ENCODE assay signal across 9 cellular contexts in genomic region chr9:80797841-80798688, GRCh38.
DNase-seq lines count a peak whose midpoint lies in the region; ATAC-seq and TF ChIP-seq lines count a peak whose summit lies in the region.
"Had no signal": no experiment of that assay in that cellular context is flagged by ENCODE, and none has a peak within 500 bp of the region (broad histone marks: within the 10 kb centered on the region; RNA-seq: fewer than 3 reads in every experiment).

No MANE protein-coding gene starts in this region.

- peaks cover 37% of the 10 kb centered on the region for H3K4me1 ChIP-seq in SJCRH30
- peaks cover 23% of the 10 kb centered on the region for H3K4me1 ChIP-seq in psoas muscle

- H3K36me3 Mint-ChIP-seq in naive thymus-derived CD8-positive, alpha-beta T cell: no peaks in the 10 kb centered on the region

- no peaks in the 10 kb centered on the region for H3K4me1 Mint-ChIP-seq in naive thymus-derived CD8-positive, alpha-beta T cell

- intact Hi-C loops in psoas muscle (cut with DNase I): no loop called here

- 17 to 21% (median 20%) methylated on average over 4 of the region's 4 CpGs for WGBS in psoas muscle, 3 donors

- no peak for TF ChIP-seq CTCF in psoas muscle (IDR thresholded peaks at IDR 0.05)

- H3K27me3 ChIP-seq in SJCRH30 (no peaks in the 10 kb centered on the region), psoas muscle (ENCODE audit: insufficient read depth in 3 of 3, low read length in 2 of 3) (no peaks in the 10 kb centered on the region)

- ATAC-seq in psoas muscle (peak; percentile 49 to 74 (median 64)), HG03039 (IDR thresholded peaks at IDR 0.05; ENCODE audit: unreplicated experiment) (no peak), GM21619 (IDR thresholded peaks at IDR 0.05; ENCODE audit: unreplicated experiment) (no peak)
- no peak for ATAC-seq in naive thymus-derived CD8-positive, alpha-beta T cell

- H3K27ac Mint-ChIP-seq in naive thymus-derived CD8-positive, alpha-beta T cell: no peak overlapping the region

- no peaks in the 10 kb centered on the region for H3K36me3 ChIP-seq in SJCRH30
- H3K36me3 ChIP-seq in psoas muscle (ENCODE audit: insufficient read depth in 1 of 2, low read depth in 1 of 2): no peaks in the 10 kb centered on the region

- no peaks in the 10 kb centered on the region for H3K27me3 Mint-ChIP-seq in naive thymus-derived CD8-positive, alpha-beta T cell

- POLR2A ChIA-PET in naive thymus-derived CD8-positive, alpha-beta T cell (lab: Charles Lee): no interaction called here

- H3K27ac ChIP-seq in SJCRH30 (peak overlapping the region; percentile 78), psoas muscle (no peak overlapping the region)

- H3K4me3 ChIP-seq in SJCRH30 (peak overlapping the region; percentile 10), psoas muscle (no peak overlapping the region)

- H3K4me3 Mint-ChIP-seq in naive thymus-derived CD8-positive, alpha-beta T cell: no peak overlapping the region

- H3K9me3 Mint-ChIP-seq in naive thymus-derived CD8-positive, alpha-beta T cell: peaks cover 0 to 13% (median 5%) of the 10 kb centered on the region in 9 donors

- DNase-seq in DMS79 (lab: John Stamatoyannopoulos, UW): peak; percentile 52
- DNase-seq in SJCRH30: peak; percentile 85 to 98
- peak; percentile 82 for DNase-seq in globus pallidus (ENCODE audit: low spot score)
- DNase-seq in psoas muscle: no peak
- DNase-seq in NCI-H774 (lab: John Stamatoyannopoulos, UW): no peak
- no peak for DNase-seq in naive thymus-derived CD8-positive, alpha-beta T cell
- DNase-seq: amniotic stem cell had no signal

- H3K9me3 ChIP-seq in SJCRH30 (replicated peaks) (peaks cover 3% of the 10 kb centered on the region; the same call in 1 of the 2 replicates), psoas muscle (no peaks in the 10 kb centered on the region)

Comparison
In these comparisons a context has a peak if more than half of its experiments do, and no peak if none do; other contexts are left out.
1. DNase-seq: peak in DMS79 (single experiment), SJCRH30 (2 of 2) and globus pallidus (single experiment); none in psoas muscle (0 of 2), NCI-H774 (single experiment) and naive thymus-derived CD8-positive, alpha-beta T cell (0 of 10).
2. ATAC-seq: peak in psoas muscle (4 of 4); none in HG03039 (single experiment), naive thymus-derived CD8-positive, alpha-beta T cell (0 of 2) and GM21619 (single experiment).